Comparison of ENCODE assay signal across 2 cellular contexts in genomic region chr15:48987142-48987541, GRCh38.
TF ChIP-seq lines count a peak whose summit lies in the region.

No MANE protein-coding gene starts in this region.

TF ChIP-seq in WTC11, 78 proteins besides CTCF, POLR2A, EP300 and RAD21 (continued from another document):
- TF ChIP-seq ZBTB43 (CRISPR knock-in tag; IDR thresholded peaks at IDR 0.05): no peak
- TF ChIP-seq, protein P1, sequence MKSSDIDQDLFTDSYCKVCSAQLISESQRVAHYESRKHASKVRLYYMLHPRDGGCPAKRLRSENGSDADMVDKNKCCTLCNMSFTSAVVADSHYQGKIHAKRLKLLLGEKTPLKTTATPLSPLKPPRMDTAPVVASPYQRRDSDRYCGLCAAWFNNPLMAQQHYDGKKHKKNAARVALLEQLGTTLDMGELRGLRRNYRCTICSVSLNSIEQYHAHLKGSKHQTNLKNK (CRISPR knock-in tag; IDR thresholded peaks at IDR 0.05): no peak
- TF ChIP-seq TP53 (CRISPR knock-in tag; IDR thresholded peaks at IDR 0.05): no peak
- TF ChIP-seq, protein P2, sequence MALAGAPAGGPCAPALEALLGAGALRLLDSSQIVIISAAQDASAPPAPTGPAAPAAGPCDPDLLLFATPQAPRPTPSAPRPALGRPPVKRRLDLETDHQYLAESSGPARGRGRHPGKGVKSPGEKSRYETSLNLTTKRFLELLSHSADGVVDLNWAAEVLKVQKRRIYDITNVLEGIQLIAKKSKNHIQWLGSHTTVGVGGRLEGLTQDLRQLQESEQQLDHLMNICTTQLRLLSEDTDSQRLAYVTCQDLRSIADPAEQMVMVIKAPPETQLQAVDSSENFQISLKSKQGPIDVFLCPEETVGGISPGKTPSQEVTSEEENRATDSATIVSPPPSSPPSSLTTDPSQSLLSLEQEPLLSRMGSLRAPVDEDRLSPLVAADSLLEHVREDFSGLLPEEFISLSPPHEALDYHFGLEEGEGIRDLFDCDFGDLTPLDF (CRISPR knock-in tag; IDR thresholded peaks at IDR 0.05): no peak
- TF ChIP-seq ZNF138 (CRISPR knock-in tag; conservative IDR thresholded peaks at IDR 0.05): no peak
- no peak for TF ChIP-seq GABPB1 (CRISPR knock-in tag; IDR thresholded peaks at IDR 0.05)
- no peak for TF ChIP-seq ELF4 (CRISPR knock-in tag; IDR thresholded peaks at IDR 0.05; ENCODE audit: low read depth)

TF ChIP-seq in neural cell, 6 proteins besides CTCF, POLR2A, EP300 and RAD21 (continued from another document):
- TF ChIP-seq REST (IDR thresholded peaks at IDR 0.05; ENCODE audit: borderline replicate concordance) (no peak), TAF1 (IDR thresholded peaks at IDR 0.05; ENCODE audit: low read depth) (no peak), MXI1 (conservative IDR thresholded peaks at IDR 0.05; ENCODE audit: poor library complexity, severe bottlenecking) (no peak), POLR2AphosphoS5 (IDR thresholded peaks at IDR 0.05) (no peak), SMC3 (conservative IDR thresholded peaks at IDR 0.05; ENCODE audit: poor library complexity) (no peak)
